12 cellular contexts compared by ENCODE assay signal in genomic region chr15:40285151-40285898, GRCh38. TPM values are rescaled to one million over a fixed set of nuclear protein-coding genes. Genes with fewer than 3 reads are reported as not detected.
DNase-seq lines count a peak whose midpoint lies in the region; FAIRE-seq and TF ChIP-seq lines count a peak whose summit lies in the region.
"Had no signal": no experiment of that assay in that cellular context is flagged by ENCODE, and none has a peak within 500 bp of the region (broad histone marks: within the 10 kb centered on the region; RNA-seq: fewer than 3 reads in every experiment).

No MANE protein-coding gene starts in this region.

- H3K27ac ChIP-seq in SJSA1 (peak overlapping the region; percentile 53), endothelial cell of umbilical vein (ENCODE audit: insufficient read depth, low read depth, low read length) (no peak overlapping the region), neutrophil (peak overlapping the region; percentile 59)

- H4K20me1 ChIP-seq in endothelial cell of umbilical vein (replicated peaks; ENCODE audit: control insufficient read depth, extremely low read depth, insufficient read depth, low read length) = no peaks in the 10 kb centered on the region

- H3K4me1 ChIP-seq in SJSA1 (replicated peaks) (peaks cover 87% of the 10 kb centered on the region), endothelial cell of umbilical vein (ENCODE audit: control insufficient read depth, extremely low read depth, insufficient read depth, low read length) (peaks cover 12% of the 10 kb centered on the region), neutrophil (ENCODE audit: control insufficient read depth in 1 of 2, insufficient read depth in 1 of 2, low read depth in 1 of 2, low read length in 1 of 2) (peaks cover 17 to 32% of the 10 kb centered on the region in 2 experiments)

- no TSS peak for BruUV-seq in endothelial cell of umbilical vein (replicated peaks; lab: Mats Ljungman, UMichigan)

- H3K27me3 ChIP-seq in SJSA1 (replicated peaks) (no peaks in the 10 kb centered on the region), endothelial cell of umbilical vein (ENCODE audit: control insufficient read depth in 2 of 2, insufficient read depth in 2 of 2, low read length in 2 of 2) (peaks cover 30 to 40% of the 10 kb centered on the region in 2 experiments), neutrophil (peaks cover 31% of the 10 kb centered on the region)

- POLR2A ChIA-PET in endothelial cell of umbilical vein (lab: Charles Lee) (interaction anchor here (0.5 to 1.5 kb wide), 2 partner anchors 27 to 53 kb away, joined by 3 to 4 read pairs; no protein-coding TSS in a partner anchor), GM10248 (lab: Yijun Ruan, JAX) (no interaction called here)

- CTCF ChIA-PET in endothelial cell of umbilical vein (lab: Charles Lee) = interaction anchor here (0.8 to 5.3 kb wide), 13 partner anchors 11 to 137 kb away, joined by 3 to 83 read pairs (median 4); partner anchors contain the start of gene PLCB2
- CTCF ChIA-PET in GM10248 (lab: Yijun Ruan, JAX) = interaction anchor here (0.9 to 11.5 kb wide), 10 partner anchors 10 to 67 kb away, joined by 3 to 82 read pairs (median 4); partner anchors contain the start of gene PLCB2

- H2AFZ ChIP-seq in endothelial cell of umbilical vein (ENCODE audit: low read depth, low read length) = no peak overlapping the region

- dilution Hi-C loops in endothelial cell of umbilical vein (cut with MboI; ENCODE audit: extremely low pct_ligation_motif_present, low sequenced_read_pairs) = no loop called here

- H3K4me3 ChIP-seq in SJSA1 (no peak overlapping the region), endothelial cell of umbilical vein (replicated peaks in 1 of 3; ENCODE audit: insufficient read depth in 1 of 3, low read depth in 1 of 3, low read length in 3 of 3) (no peak overlapping the region), neutrophil (ENCODE audit: low read depth in 1 of 2, low read length in 1 of 2) (no peak overlapping the region)

- H3K79me2 ChIP-seq in endothelial cell of umbilical vein (ENCODE audit: control insufficient read depth, insufficient read depth, low read length) = no peaks in the 10 kb centered on the region

- H3K9ac ChIP-seq in endothelial cell of umbilical vein (replicated peaks; ENCODE audit: extremely low read depth, insufficient read depth, low read length) = no peak overlapping the region

- H3K9me1 ChIP-seq in endothelial cell of umbilical vein (replicated peaks; ENCODE audit: control insufficient read depth, extremely low read depth, insufficient read depth, low read length) = no peaks in the 10 kb centered on the region

- TF ChIP-seq POLR2A in endothelial cell of umbilical vein (IDR thresholded peaks at IDR 0.05; ENCODE audit: low read depth, low read length) = no peak

- intact Hi-C loops in endothelial cell of umbilical vein (cut with micrococcal nuclease) = no loop called here

- H3K36me3 ChIP-seq in SJSA1 = peaks cover 42% of the 10 kb centered on the region
- no peaks in the 10 kb centered on the region for H3K36me3 ChIP-seq in endothelial cell of umbilical vein (ENCODE audit: control insufficient read depth in 2 of 2, extremely low read depth in 1 of 2, insufficient read depth in 2 of 2, low read length in 2 of 2)
- H3K36me3 ChIP-seq in neutrophil = peaks cover 56% of the 10 kb centered on the region

- DNase-seq in GM03348 (ENCODE audit: low spot score) = peak; percentile 44
- peak; percentile 94 for DNase-seq in SJSA1 (ENCODE audit: low read depth in 1 of 2, low spot score in 2 of 2)
- DNase-seq in endothelial cell of umbilical vein (ENCODE audit: low read depth, low spot score) = peak; percentile 12
- DNase-seq in GM10248 (ENCODE audit: extremely low spot score) = no peak
- DNase-seq in dermis blood vessel endothelial cell = no peak
- DNase-seq in A172 (ENCODE audit: low spot score) = no peak
- DNase-seq: activated CD4-positive, alpha-beta T cell treated with anti-CD3 and anti-CD28 coated beads, Interleukin-2, amount 50 U/mL, for 1 hour; Calu3; NCI-H226; substantia nigra had no signal

- H3K4me2 ChIP-seq in endothelial cell of umbilical vein (ENCODE audit: insufficient read depth, low read length) = no peak overlapping the region

- TF ChIP-seq CTCF in endothelial cell of umbilical vein (IDR thresholded peaks at IDR 0.05; ENCODE audit: extremely low read depth in 1 of 2, insufficient read depth in 1 of 2, low read depth in 1 of 2, low read length in 2 of 2) (no peak), neutrophil (IDR thresholded peaks at IDR 0.05) (no peak), GM10248 (IDR thresholded peaks at IDR 0.05; ENCODE audit: control extremely low read depth, extremely low read depth, low read depth, missing control alignments) (no peak)

- FAIRE-seq in endothelial cell of umbilical vein (lab: Jason Lieb, UNC) = peak; percentile 52

- no peaks in the 10 kb centered on the region for H3K9me3 ChIP-seq in SJSA1 (replicated peaks)
- H3K9me3 ChIP-seq in endothelial cell of umbilical vein (replicated peaks; ENCODE audit: control insufficient read depth, insufficient read depth, low read length) = no peaks in the 10 kb centered on the region
- no peaks in the 10 kb centered on the region for H3K9me3 ChIP-seq in neutrophil

RNA-seq across cellular contexts. Expression of gene ANKRD63, which starts 2.5 kb away (rescaled TPM):
- total RNA-seq in SJSA1 (2014; rRNA removed; shearing (Covaris generic)) = 11.4 and 13.6 TPM in 2 replicates
- total RNA-seq in endothelial cell of umbilical vein = not detected in 2 replicates
- polyA plus RNA-seq in endothelial cell of umbilical vein = not detected in 2 replicates
- polyA plus RNA-seq in endothelial cell of umbilical vein (2011; cell fraction: cytosol; rRNA removed) = not detected in 2 replicates
- polyA plus RNA-seq in endothelial cell of umbilical vein (2011; cell fraction: nucleus; rRNA removed) = not detected in 2 replicates
- not detected in 2 replicates for polyA plus RNA-seq in endothelial cell of umbilical vein (2012)
- polyA minus RNA-seq in endothelial cell of umbilical vein = not detected in 2 replicates
- 0.82 TPM for polyA minus RNA-seq in endothelial cell of umbilical vein (2011; cell fraction: cytosol; rRNA and poly(A)+ RNA removed)
- polyA minus RNA-seq in endothelial cell of umbilical vein (2011; cell fraction: nucleus; rRNA and poly(A)+ RNA removed) = not detected in 2 replicates
- total RNA-seq in dermis blood vessel endothelial cell = not detected in 2 replicates
- total RNA-seq in A172 (2014; rRNA removed; shearing (Covaris generic)) = not detected in 2 replicates
- total RNA-seq: Calu3, fibroblast of lung had no signal
- polyA plus RNA-seq: fibroblast of lung had no signal

RNA-seq across cellular contexts. Expression of gene PLCB2, which starts 22.4 kb away (rescaled TPM):
- total RNA-seq in SJSA1 (2014; rRNA removed; shearing (Covaris generic)) = 34.8 and 61.9 TPM in 2 replicates
- total RNA-seq in endothelial cell of umbilical vein (1.5 and 4.3 TPM in 2 replicates), dermis blood vessel endothelial cell (under 0.01 and 0.05 TPM in 2 replicates)
- polyA plus RNA-seq in endothelial cell of umbilical vein = 1.6 and 1.9 TPM in 2 replicates
- 1.2 TPM in 2 replicates for polyA plus RNA-seq in endothelial cell of umbilical vein (2011; cell fraction: cytosol; rRNA removed)
- polyA plus RNA-seq in endothelial cell of umbilical vein (2011; cell fraction: nucleus; rRNA removed) = 6.7 and 10.9 TPM in 2 replicates
- polyA plus RNA-seq in endothelial cell of umbilical vein (2012) = 1.8 and 3.1 TPM in 2 replicates
- polyA minus RNA-seq in endothelial cell of umbilical vein = 1.2 and 1.6 TPM in 2 replicates
- polyA minus RNA-seq in endothelial cell of umbilical vein (2011; cell fraction: cytosol; rRNA and poly(A)+ RNA removed) = 4.4 TPM
- 2.0 and 2.4 TPM in 2 replicates for polyA minus RNA-seq in endothelial cell of umbilical vein (2011; cell fraction: nucleus; rRNA and poly(A)+ RNA removed)
- total RNA-seq in A172 (2014; rRNA removed; shearing (Covaris generic)) = not detected in 2 replicates

RNA-seq across cellular contexts. Expression of gene INAFM2, which starts 38.2 kb away (rescaled TPM):
- 89.8 and 101 TPM in 2 replicates for total RNA-seq in SJSA1 (2014; rRNA removed; shearing (Covaris generic))
- 23.6 and 24.1 TPM in 2 replicates for total RNA-seq in endothelial cell of umbilical vein
- polyA plus RNA-seq in endothelial cell of umbilical vein = 9.4 and 10.4 TPM in 2 replicates
- 11.7 and 14.2 TPM in 2 replicates for polyA plus RNA-seq in endothelial cell of umbilical vein (2011; cell fraction: cytosol; rRNA removed)
- polyA plus RNA-seq in endothelial cell of umbilical vein (2011; cell fraction: nucleus; rRNA removed) = 11.1 and 12.5 TPM in 2 replicates
- 11.4 and 13.4 TPM in 2 replicates for polyA plus RNA-seq in endothelial cell of umbilical vein (2012)
- polyA minus RNA-seq in endothelial cell of umbilical vein = 10.0 and 13.4 TPM in 2 replicates
- 3.3 TPM for polyA minus RNA-seq in endothelial cell of umbilical vein (2011; cell fraction: cytosol; rRNA and poly(A)+ RNA removed)
- 5.5 and 6.1 TPM in 2 replicates for polyA minus RNA-seq in endothelial cell of umbilical vein (2011; cell fraction: nucleus; rRNA and poly(A)+ RNA removed)
- total RNA-seq in dermis blood vessel endothelial cell = 14.9 and 20.3 TPM in 2 replicates
- total RNA-seq in A172 (2014; rRNA removed; shearing (Covaris generic)) = 12.7 and 14.7 TPM in 2 replicates

RNA-seq across cellular contexts. Expression of gene PAK6, which starts 46.5 kb away (rescaled TPM):
- total RNA-seq in SJSA1 (2014; rRNA removed; shearing (Covaris generic)) = 0.05 and 0.09 TPM in 2 replicates
- total RNA-seq in endothelial cell of umbilical vein (not detected in 2 replicates), dermis blood vessel endothelial cell (not detected in 2 replicates)
- not detected in 2 replicates for polyA plus RNA-seq in endothelial cell of umbilical vein
- not detected in 2 replicates for polyA plus RNA-seq in endothelial cell of umbilical vein (2011; cell fraction: cytosol; rRNA removed)
- not detected in 2 replicates for polyA plus RNA-seq in endothelial cell of umbilical vein (2011; cell fraction: nucleus; rRNA removed)
- polyA plus RNA-seq in endothelial cell of umbilical vein (2012) = not detected in 2 replicates
- not detected in 2 replicates for polyA minus RNA-seq in endothelial cell of umbilical vein
- not detected for polyA minus RNA-seq in endothelial cell of umbilical vein (2011; cell fraction: cytosol; rRNA and poly(A)+ RNA removed)
- polyA minus RNA-seq in endothelial cell of umbilical vein (2011; cell fraction: nucleus; rRNA and poly(A)+ RNA removed) = not detected in 2 replicates
- 0.17 and 0.43 TPM in 2 replicates for total RNA-seq in A172 (2014; rRNA removed; shearing (Covaris generic))
- total RNA-seq: fibroblast of lung had no signal

RNA-seq across cellular contexts. Expression of gene CCDC9B, which starts 55.4 kb away (rescaled TPM):
- 29.5 and 39.0 TPM in 2 replicates for total RNA-seq in SJSA1 (2014; rRNA removed; shearing (Covaris generic))
- total RNA-seq in endothelial cell of umbilical vein (46.0 and 47.3 TPM in 2 replicates), dermis blood vessel endothelial cell (10.0 and 21.9 TPM in 2 replicates)
- polyA plus RNA-seq in endothelial cell of umbilical vein = 4.8 and 7.6 TPM in 2 replicates
- polyA plus RNA-seq in endothelial cell of umbilical vein (2011; cell fraction: cytosol; rRNA removed) = 6.1 and 7.0 TPM in 2 replicates
- polyA plus RNA-seq in endothelial cell of umbilical vein (2011; cell fraction: nucleus; rRNA removed) = 65.5 and 69.4 TPM in 2 replicates
- polyA plus RNA-seq in endothelial cell of umbilical vein (2012) = 32.0 and 33.5 TPM in 2 replicates
- polyA minus RNA-seq in endothelial cell of umbilical vein = 24.9 and 26.7 TPM in 2 replicates
- polyA minus RNA-seq in endothelial cell of umbilical vein (2011; cell fraction: cytosol; rRNA and poly(A)+ RNA removed) = 1.3 TPM
- 28.5 and 32.2 TPM in 2 replicates for polyA minus RNA-seq in endothelial cell of umbilical vein (2011; cell fraction: nucleus; rRNA and poly(A)+ RNA removed)
- 4.4 and 12.1 TPM in 2 replicates for total RNA-seq in A172 (2014; rRNA removed; shearing (Covaris generic))

Comparison
In these comparisons a context has a peak if more than half of its experiments do, and no peak if none do; other contexts are left out.
1. DNase-seq: peak in GM03348 (single experiment), SJSA1 (2 of 2) and endothelial cell of umbilical vein (single experiment); none in GM10248 (single experiment), dermis blood vessel endothelial cell (single experiment) and A172 (single experiment).
2. RNA of gene ANKRD63, which starts 2.5 kb away (total RNA-seq): 11.4 to 13.6 TPM in SJSA1; not detected in endothelial cell of umbilical vein, not detected in dermis blood vessel endothelial cell and not detected in A172; every median in the first group is over 10 times any median in the second.